In the genomic region with DNA sequence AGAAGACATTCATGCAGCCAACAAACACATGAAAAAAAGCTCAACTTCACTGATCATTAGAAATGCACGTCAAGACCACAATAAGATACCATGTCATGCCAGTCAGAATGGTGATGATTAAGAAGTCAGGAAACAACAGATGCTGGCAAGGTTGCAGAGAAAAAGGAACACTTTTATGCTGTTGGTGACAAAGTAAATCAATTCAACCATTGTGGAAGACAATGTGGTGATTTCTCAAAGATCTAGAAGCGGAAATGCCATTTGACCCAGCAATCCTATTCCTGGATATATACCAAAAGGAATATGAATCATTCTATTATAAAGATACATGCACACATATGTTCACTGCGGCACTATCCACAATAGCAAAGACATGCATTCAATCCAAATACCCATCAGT, we compare ENCODE assay signal across 27 cellular contexts.
"Had no signal": no experiment of that assay in that cellular context is flagged by ENCODE, and none has a peak within 500 bp of the region (broad histone marks: within the 10 kb centered on the region; RNA-seq: fewer than 3 reads in every experiment).

No MANE protein-coding gene starts in this region.

- H3K27me3 Mint-ChIP-seq: activated CD4-positive, alpha-beta T cell treated with anti-CD3 and anti-CD28 coated beads, Interleukin-2, amount 10 ng/mL, durations not matched to agents 7 days and 5 days; activated T-helper 17 cell treated with anti-CD3 and anti-CD28 coated beads, Interleukin-2, amount 50 U/mL, for 72 hours; central memory CD8-positive, alpha-beta T cell; dendritic cell treated with granulocyte-macrophage colony-stimulating factor and Interleukin-4, amounts not matched to agents 40 ng/mL and 50 ng/mL, for 4 days had no signal

- H3K27ac Mint-ChIP-seq: activated CD4-positive, alpha-beta T cell treated with anti-CD3 and anti-CD28 coated beads for 36 hours; activated CD4-positive, alpha-beta T cell treated with anti-CD3 and anti-CD28 coated beads, Interleukin-2, amount 10 ng/mL, durations not matched to agents 7 days and 5 days; activated CD8-positive, alpha-beta T cell treated with anti-CD3 and anti-CD28 coated beads for 36 hours; activated naive CD8-positive, alpha-beta T cell; activated T-helper 17 cell treated with anti-CD3 and anti-CD28 coated beads, Interleukin-2, amount 50 U/mL, for 72 hours; dendritic cell treated with granulocyte-macrophage colony-stimulating factor and Interleukin-4, amounts not matched to agents 40 ng/mL and 50 ng/mL, for 4 days; endodermal cell had no signal

- H3K9me3 Mint-ChIP-seq: activated CD4-positive, alpha-beta T cell treated with anti-CD3 and anti-CD28 coated beads, Interleukin-2, amount 10 ng/mL, durations not matched to agents 7 days and 5 days; activated CD8-positive, alpha-beta T cell treated with anti-CD3 and anti-CD28 coated beads for 36 hours; activated T-cell treated with anti-CD3 and anti-CD28 coated beads, Interleukin-2, amount 50 U/mL, for 4 hours; activated T-helper 17 cell treated with anti-CD3 and anti-CD28 coated beads, Interleukin-2, amount 50 U/mL, for 72 hours; dendritic cell treated with granulocyte-macrophage colony-stimulating factor and Interleukin-4, amounts not matched to agents 40 ng/mL and 50 ng/mL, for 4 days had no signal

- H3K4me1 ChIP-seq: heart left ventricle had no signal

- ATAC-seq: activated CD4-positive, alpha-beta T cell treated with anti-CD3 and anti-CD28 coated beads for 36 hours; activated CD8-positive, alpha-beta T cell treated with anti-CD3 and anti-CD28 coated beads for 36 hours; activated T-cell treated with anti-CD3 and anti-CD28 coated beads, Interleukin-2, amount 50 U/mL, for 4 hours; activated T-helper 17 cell treated with anti-CD3 and anti-CD28 coated beads, Interleukin-2, amount 50 U/mL, for 72 hours; esophagus mucosa; heart left ventricle had no signal

- H3K36me3 Mint-ChIP-seq: activated naive CD8-positive, alpha-beta T cell had no signal

- H3K27ac ChIP-seq: brain microvascular endothelial cell, coronary artery, heart left ventricle had no signal

- H3K36me3 ChIP-seq: brain microvascular endothelial cell, heart left ventricle had no signal

- H3K27me3 ChIP-seq: brain microvascular endothelial cell had no signal

- H3K4me3 Mint-ChIP-seq: activated CD4-positive, alpha-beta T cell treated with anti-CD3 and anti-CD28 coated beads for 36 hours; activated CD4-positive, alpha-beta T cell treated with anti-CD3 and anti-CD28 coated beads, Interleukin-2, amount 10 ng/mL, durations not matched to agents 7 days and 5 days; activated CD8-positive, alpha-beta T cell treated with anti-CD3 and anti-CD28 coated beads for 36 hours; activated naive CD8-positive, alpha-beta T cell; activated T-cell treated with anti-CD3 and anti-CD28 coated beads, Interleukin-2, amount 50 U/mL, for 4 hours; activated T-helper 17 cell treated with anti-CD3 and anti-CD28 coated beads, Interleukin-2, amount 50 U/mL, for 72 hours; central memory CD8-positive, alpha-beta T cell; dendritic cell treated with granulocyte-macrophage colony-stimulating factor and Interleukin-4, amounts not matched to agents 40 ng/mL and 50 ng/mL, for 4 days; endodermal cell had no signal

- DNase-seq: activated CD4-positive, alpha-beta T cell treated with anti-CD3 and anti-CD28 coated beads for 36 hours; activated CD4-positive, alpha-beta T cell treated with anti-CD3 and anti-CD28 coated beads, Interleukin-2, amount 10 ng/mL, durations not matched to agents 7 days and 5 days; activated CD4-positive, alpha-beta T cell treated with anti-CD3 and anti-CD28 coated beads, Interleukin-2, amount 50 U/mL, for 4 hours; activated CD4-positive, CD25-positive, alpha-beta regulatory T cell; activated CD4-positive, CD25-positive, alpha-beta regulatory T cell treated with anti-CD3 and anti-CD28 coated beads, Interleukin-2, amount 50 U/mL, for 72 hours; activated CD8-positive, alpha-beta memory T cell treated with anti-CD3 and anti-CD28 coated beads for 24 hours; activated CD8-positive, alpha-beta T cell treated with anti-CD3 and anti-CD28 coated beads for 36 hours; activated effector memory CD4-positive, alpha-beta T cell treated with Interleukin-2 at 50 U/mL for 16 hours; activated gamma-delta T cell treated with Interleukin-2 at 50 U/mL for 16 hours; activated naive CD4-positive, alpha-beta T cell treated with anti-CD3 and anti-CD28 coated beads, Interleukin-2, amount 50 U/mL, for 16 hours; activated naive CD4-positive, alpha-beta T cell treated with Interleukin-2 at 50 U/mL for 16 hours; activated T-cell treated with anti-CD3 and anti-CD28 coated beads, Interleukin-2, amount 50 U/mL, for 4 hours; amniotic stem cell; anterior cingulate cortex; brain microvascular endothelial cell; dorsolateral prefrontal cortex; effector memory CD4-positive, alpha-beta T cell; endodermal cell; glutamatergic neuron; heart left ventricle; T-helper 2 cell had no signal

- H3K4me3 ChIP-seq: coronary artery, dorsolateral prefrontal cortex, heart left ventricle had no signal

- H3K4me1 Mint-ChIP-seq: activated CD4-positive, alpha-beta T cell treated with anti-CD3 and anti-CD28 coated beads for 36 hours; activated CD4-positive, alpha-beta T cell treated with anti-CD3 and anti-CD28 coated beads, Interleukin-2, amount 10 ng/mL, durations not matched to agents 7 days and 5 days; activated T-helper 17 cell treated with anti-CD3 and anti-CD28 coated beads, Interleukin-2, amount 50 U/mL, for 72 hours; central memory CD8-positive, alpha-beta T cell had no signal

- H3K9me3 ChIP-seq: heart left ventricle had no signal
